In the genomic region with DNA sequence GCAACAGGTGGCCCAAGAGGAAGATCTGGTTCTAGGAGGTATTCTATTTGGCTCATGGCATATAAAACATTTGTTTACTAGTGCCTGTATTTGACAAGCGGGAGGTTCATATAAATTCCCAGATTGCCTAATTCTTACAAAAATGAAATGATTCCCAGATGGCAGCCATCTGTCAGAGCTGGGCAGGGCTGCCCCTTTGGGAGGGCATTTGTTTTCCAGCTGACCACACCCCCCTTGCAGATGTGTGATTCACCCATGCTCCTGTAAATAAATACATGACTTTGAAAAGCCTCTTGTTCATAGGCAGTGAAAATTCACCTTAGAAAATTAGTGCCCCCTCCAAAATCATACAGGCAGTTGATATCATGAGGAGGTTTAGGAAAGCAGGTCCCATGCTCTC, we compare ENCODE assay signal across 36 cellular contexts. TPM values are rescaled to one million over a fixed set of nuclear protein-coding genes. Genes with fewer than 3 reads are reported as not detected.
"Had no signal": no experiment of that assay in that cellular context is flagged by ENCODE, and none has a peak within 500 bp of the region (broad histone marks: within the 10 kb centered on the region; RNA-seq: fewer than 3 reads in every experiment).

No MANE protein-coding gene starts in this region.

- H3K36me3 ChIP-seq: Peyer's patch had no signal

- H3K27me3 ChIP-seq: Peyer's patch had no signal

- H3K27ac ChIP-seq: Peyer's patch, RWPE1, VCaP had no signal

- ATAC-seq: activated naive CD8-positive, alpha-beta T cell treated with anti-CD3 and anti-CD28 coated beads, Interleukin-2, amount 50 U/mL, for 24 hours; activated T-cell treated with anti-CD3 and anti-CD28 coated beads, Interleukin-2, amount 50 U/mL, for 4 hours; K562; PC-3; Right ventricle myocardium inferior had no signal

- H3K4me1 ChIP-seq: Peyer's patch had no signal

- DNase-seq: activated B cell treated with CpG ODN at 0.5 μM for 24 hours; activated CD4-positive, alpha-beta memory T cell treated with anti-CD3 and anti-CD28 coated beads for 36 hours; activated CD4-positive, alpha-beta T cell treated with anti-CD3 and anti-CD28 coated beads for 4 hours; activated CD4-positive, alpha-beta T cell treated with anti-CD3 and anti-CD28 coated beads, Interleukin-2, amount 50 U/mL, for 1 hour; activated CD4-positive, CD25-positive, alpha-beta regulatory T cell treated with anti-CD3 and anti-CD28 coated beads, Interleukin-2, amount 50 U/mL, for 72 hours; activated CD8-positive, alpha-beta memory T cell treated with anti-CD3 and anti-CD28 coated beads, Interleukin-2, amount 50 U/mL, for 4 hours; activated naive CD4-positive, alpha-beta T cell treated with anti-CD3 and anti-CD28 coated beads, Interleukin-2, amount 10 ng/mL, durations not matched to agents 7 days and 5 days; activated naive CD8-positive, alpha-beta T cell treated with anti-CD3 and anti-CD28 coated beads, Interleukin-2, amount 50 U/mL, for 24 hours; activated T-cell treated with anti-CD3 and anti-CD28 coated beads for 4 hours; activated T-cell treated with anti-CD3 and anti-CD28 coated beads, Interleukin-2, amount 50 U/mL, for 4 hours; anterior cingulate cortex; caudate nucleus; NCI-H1048; NCI-H1105 treated with DMSO at 0.1 percent for 48 hours; NCI-H1436; NCI-H1694; NCI-H1930; NCI-H2081 treated with DMSO at 0.1 percent for 48 hours; NCI-H226; NCI-H510A; NCI-H526; NCI-H748 treated with DMSO at 0.1 percent for 48 hours; NK-92 treated with Interleukin-12 subunit alpha and Interleukin-12 subunit beta, amount 100 ng/mL, for 24 hours; PC-3; Peyer's patch; SW 1271; T-helper 1 cell; T-helper 2 cell; T-helper 9 cell had no signal

- H3K4me3 ChIP-seq: K562, Peyer's patch had no signal

- H3K9me3 ChIP-seq: Peyer's patch had no signal

RNA-seq across cellular contexts. Expression of gene VWC2, which starts 8.6 kb away (rescaled TPM):
- total RNA-seq: activated B cell treated with CpG ODN at 0.5 μM for 24 hours; activated CD4-positive, alpha-beta memory T cell treated with anti-CD3 and anti-CD28 coated beads for 36 hours; activated T-cell treated with anti-CD3 and anti-CD28 coated beads, Interleukin-2, amount 50 U/mL, for 4 hours; activated T-helper 1 cell treated with anti-CD3 and anti-CD28 coated beads, Interleukin-12 subunit alpha, Interleukin-12 subunit beta, Interleukin-2, Interleukin-4 antibody, amounts not matched to agents 30 ng/mL and 10 ng/mL and 1 ng/mL, durations not matched to agents 14 hours and 24 hours and 36 hours; bronchial epithelial cell; K562; MCF 10A; PC-3 had no signal
